ENCODE assay signal across 25 cellular contexts in the genomic region with DNA sequence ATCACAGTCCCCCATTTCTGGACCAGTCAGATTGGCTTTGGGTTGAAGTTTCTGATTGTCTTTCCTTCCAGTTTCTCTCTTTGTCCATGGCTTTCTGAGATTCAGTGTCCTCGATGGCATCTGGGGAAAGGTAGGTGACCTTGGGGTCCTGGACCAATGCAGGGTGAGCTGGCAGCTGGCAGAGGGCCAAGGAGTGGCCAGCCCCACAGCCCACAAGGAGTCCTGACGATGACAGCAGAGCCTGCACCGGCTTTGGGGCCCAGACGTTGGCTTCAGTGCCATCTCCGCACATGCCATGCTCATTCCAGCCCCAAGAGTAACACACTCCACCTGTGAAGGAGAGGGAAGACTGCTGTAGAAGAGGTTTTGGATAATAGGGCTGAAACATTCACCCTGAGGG. TPM values are rescaled to one million over a fixed set of nuclear protein-coding genes. Genes with fewer than 3 reads are reported as not detected.
"Had no signal": no experiment of that assay in that cellular context is flagged by ENCODE, and none has a peak within 500 bp of the region (broad histone marks: within the 10 kb centered on the region; RNA-seq: fewer than 3 reads in every experiment).

No MANE protein-coding gene starts in this region.

- H3K27me3 ChIP-seq: heart right ventricle, hepatocyte, neural progenitor cell, ovary, tibial nerve had no signal

- H3K27ac ChIP-seq: heart right ventricle, hepatocyte, left ventricle myocardium inferior, neural progenitor cell, ovary, prostate gland, tibial nerve had no signal

- H3K9me3 ChIP-seq: heart right ventricle, left ventricle myocardium inferior, ovary, prostate gland, tibial nerve had no signal

- H3K4me1 ChIP-seq: heart right ventricle, left ventricle myocardium inferior, prostate gland, tibial nerve had no signal

- H3K4me3 ChIP-seq: heart right ventricle, hepatocyte, left ventricle myocardium inferior, lung, neural progenitor cell, ovary, prostate gland, tibial nerve had no signal

- DNase-seq: heart right ventricle; islet precursor cell; left ventricle myocardium inferior; mesendoderm; naive B cell; natural killer cell; nephron progenitor cell; retina; small intestine; stimulated activated CD4-positive, alpha-beta T cell treated with anti-CD3 and anti-CD28 coated beads, Interleukin-1b, Interleukin-23, amount 100 ng/mL, for 48 hours; stimulated activated CD4-positive, alpha-beta T cell treated with anti-CD3 and anti-CD28 coated beads, Interleukin-2, amount 100 ng/mL, for 48 hours; stimulated activated CD4-positive, alpha-beta T cell treated with anti-CD3 and anti-CD28 coated beads, Interleukin-4, amount 100 ng/mL, for 4 hours; stimulated activated CD8-positive, alpha-beta memory T cell treated with anti-CD3 and anti-CD28 coated beads, Interleukin-4, amount 100 ng/mL, for 48 hours; stimulated activated naive CD4-positive, alpha-beta T cell treated with Interleukin-2 at 50 U/mL for 16 hours; stimulated activated naive CD8-positive, alpha-beta T cell treated with anti-CD3 and anti-CD28 coated beads, Interleukin-15, amount 100 ng/mL, for 72 hours had no signal

- H3K36me3 ChIP-seq: heart right ventricle, left ventricle myocardium inferior, neural progenitor cell, ovary, prostate gland had no signal

RNA-seq across cellular contexts. Expression of a gene that starts 53.5 kb away (rescaled TPM):
- total RNA-seq: kidney epithelial cell, left ventricle myocardium inferior, lung, natural killer cell, omental fat pad, sciatic nerve, tibial nerve, ureter had no signal
- polyA plus RNA-seq: heart right ventricle had no signal
